In the genomic region with DNA sequence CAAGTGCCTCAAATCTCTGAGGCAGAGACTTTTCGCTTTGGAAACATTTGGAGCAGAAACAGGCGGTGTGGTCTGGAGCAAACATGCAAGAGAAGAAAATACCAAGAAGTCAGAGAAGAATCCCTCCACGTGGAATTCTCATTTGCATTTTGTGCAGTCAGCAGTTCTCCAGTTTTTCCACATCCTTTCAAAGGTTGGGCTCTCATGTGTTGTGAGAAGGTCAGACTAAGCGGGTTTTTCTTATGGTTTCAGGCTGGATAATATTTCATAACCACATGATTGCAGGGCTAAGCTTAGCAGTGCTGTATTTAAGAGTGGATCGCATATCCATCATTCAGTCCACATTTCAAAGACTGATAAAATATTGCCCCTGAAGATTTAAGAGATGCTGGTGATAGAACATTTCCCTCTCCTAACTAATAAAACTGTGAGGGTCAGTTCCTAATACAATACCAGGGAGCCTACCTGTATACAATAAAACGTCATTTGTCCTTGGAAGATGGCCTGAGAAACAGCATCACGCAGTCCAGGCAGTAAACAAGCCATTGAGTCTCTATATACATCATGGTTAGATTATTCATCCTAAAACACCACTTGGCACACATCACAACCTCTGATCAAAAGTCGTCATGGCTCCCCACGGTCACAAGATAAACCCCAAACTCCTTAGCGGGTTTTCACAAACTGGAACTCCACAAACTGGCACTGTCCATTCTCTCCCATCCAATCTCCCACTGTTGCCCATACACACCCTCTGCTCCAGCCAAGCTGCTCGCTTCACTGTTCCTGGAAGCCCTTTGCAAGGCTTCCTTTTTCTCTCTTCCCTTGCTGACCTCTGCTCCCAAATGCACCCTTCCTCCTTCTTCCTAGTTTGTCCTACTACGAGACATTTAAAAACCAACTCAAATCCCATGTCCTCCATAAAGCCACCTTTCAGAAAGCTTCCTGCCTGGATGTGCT, we compare ENCODE assay signal across 16 cellular contexts. TPM values are rescaled to one million over a fixed set of nuclear protein-coding genes. Genes with fewer than 3 reads are reported as not detected.
A peak's percentile ranks its signal among the peaks of the same experiment; 100 is the strongest.
DNase-seq lines count a peak whose midpoint lies in the region; ATAC-seq and TF ChIP-seq lines count a peak whose summit lies in the region.
"Had no signal": no experiment of that assay in that cellular context is flagged by ENCODE, and none has a peak within 500 bp of the region (broad histone marks: within the 10 kb centered on the region; RNA-seq: fewer than 3 reads in every experiment).

No MANE protein-coding gene starts in this region.

- H3K36me3 ChIP-seq in neural progenitor cell: no peaks in the 10 kb centered on the region
- H3K36me3 ChIP-seq: lower lobe of right lung, uterus had no signal

- POLR2A ChIA-PET in activated CD4-positive, alpha-beta memory T cell treated with anti-CD3 and anti-CD28 coated beads, Interleukin-2, amount 10 ng/mL, durations not matched to agents 7 days and 5 days (lab: Charles Lee): interaction anchor here (0.8 to 2.9 kb wide), 5 partner anchors 12 to 80 kb away, joined by 3 to 11 read pairs (median 5); no protein-coding TSS in a partner anchor

- no peak overlapping the region for H3K4me3 ChIP-seq in neural progenitor cell
- H3K4me3 ChIP-seq: lower lobe of right lung, uterus had no signal

- no peak overlapping the region for H3K27ac ChIP-seq in neural progenitor cell
- H3K27ac ChIP-seq: lower lobe of right lung, parathyroid adenoma had no signal

- H3K9ac ChIP-seq in neural progenitor cell: no peak overlapping the region
- H3K9ac ChIP-seq: parathyroid adenoma had no signal

- H3K4me2 ChIP-seq in neural progenitor cell: no peak overlapping the region

- no peaks in the 10 kb centered on the region for H3F3A ChIP-seq in neural progenitor cell (ENCODE audit: low read depth)

- no peak for DNase-seq in activated T-cell treated with anti-CD3 and anti-CD28 coated beads, Interleukin-2, amount 50 U/mL, for 72 hours
- DNase-seq in activated T-cell treated with anti-CD3 and anti-CD28 coated beads, Interleukin-2, amount 50 U/mL, for 48 hours: no peak
- DNase-seq in activated CD4-positive, alpha-beta memory T cell treated with anti-CD3 and anti-CD28 coated beads, Interleukin-2, amount 10 ng/mL, durations not matched to agents 7 days and 5 days: no peak
- peak; percentile 79 for DNase-seq in fibroblast of peridontal ligament (ENCODE audit: extremely low read depth)
- DNase-seq in neural progenitor cell (ENCODE audit: low spot score): no peak
- DNase-seq: cerebellar nuclear complex, DND-41, HCEC 1CT, lower lobe of right lung, NCI-H1092 treated with DMSO at 0.1 percent for 48 hours, NCI-H446 treated with DMSO at 0.1 percent for 48 hours, uterus had no signal

- peak; percentile 65 to 68 for ATAC-seq in activated T-cell treated with anti-CD3 and anti-CD28 coated beads, Interleukin-2, amount 50 U/mL, for 72 hours (replicated peaks in 1 of 2)
- ATAC-seq in GM21825 (IDR thresholded peaks at IDR 0.05; ENCODE audit: unreplicated experiment) (no peak), GM21447 (IDR thresholded peaks at IDR 0.05; ENCODE audit: unreplicated experiment) (no peak)

- TF ChIP-seq CTCF in neural progenitor cell (IDR thresholded peaks at IDR 0.05): no peak

- CTCF ChIA-PET in activated CD4-positive, alpha-beta memory T cell treated with anti-CD3 and anti-CD28 coated beads, Interleukin-2, amount 10 ng/mL, durations not matched to agents 7 days and 5 days (lab: Charles Lee): no interaction called here

- no peaks in the 10 kb centered on the region for H3K9me3 ChIP-seq in neural progenitor cell (ENCODE audit: low read depth)
- H3K9me3 ChIP-seq: lower lobe of right lung, uterus had no signal

- H3K27me3 ChIP-seq in neural progenitor cell: no peaks in the 10 kb centered on the region
- H3K27me3 ChIP-seq: uterus had no signal

- no peaks in the 10 kb centered on the region for H3K9me3 Mint-ChIP-seq in activated T-cell treated with anti-CD3 and anti-CD28 coated beads, Interleukin-2, amount 50 U/mL, for 72 hours
- H3K9me3 Mint-ChIP-seq in activated CD4-positive, alpha-beta memory T cell treated with anti-CD3 and anti-CD28 coated beads, Interleukin-2, amount 10 ng/mL, durations not matched to agents 7 days and 5 days: no peaks in the 10 kb centered on the region
- H3K9me3 Mint-ChIP-seq in stimulated activated naive CD8-positive, alpha-beta T cell treated with anti-CD3 and anti-CD28 coated beads, Interleukin-15, Interleukin-2, amounts not matched to agents 100 ng/mL and 50 ng/mL, for 24 hours: no peaks in the 10 kb centered on the region
- H3K9me3 Mint-ChIP-seq in neural progenitor cell: no peaks in the 10 kb centered on the region

- no peak overlapping the region for H2AFZ ChIP-seq in neural progenitor cell (replicated peaks)
- H2AFZ ChIP-seq: parathyroid adenoma had no signal

- peaks cover 0 to 9% of the 10 kb centered on the region in 2 donors for H3K36me3 Mint-ChIP-seq in activated T-cell treated with anti-CD3 and anti-CD28 coated beads, Interleukin-2, amount 50 U/mL, for 72 hours (ENCODE audit: insufficient read depth in 2 of 2)
- peaks cover 60% of the 10 kb centered on the region for H3K36me3 Mint-ChIP-seq in activated CD4-positive, alpha-beta memory T cell treated with anti-CD3 and anti-CD28 coated beads, Interleukin-2, amount 10 ng/mL, durations not matched to agents 7 days and 5 days (ENCODE audit: low read depth)
- H3K36me3 Mint-ChIP-seq in stimulated activated naive CD8-positive, alpha-beta T cell treated with anti-CD3 and anti-CD28 coated beads, Interleukin-15, Interleukin-2, amounts not matched to agents 100 ng/mL and 50 ng/mL, for 24 hours (ENCODE audit: low read depth): peaks cover 38% of the 10 kb centered on the region
- no peaks in the 10 kb centered on the region for H3K36me3 Mint-ChIP-seq in neural progenitor cell

- H3K79me2 ChIP-seq in neural progenitor cell (ENCODE audit: low read depth): no peaks in the 10 kb centered on the region
- H3K79me2 ChIP-seq: parathyroid adenoma had no signal

- peak overlapping the region; percentile 83 for H3K27ac Mint-ChIP-seq in activated T-cell treated with anti-CD3 and anti-CD28 coated beads, Interleukin-2, amount 50 U/mL, for 72 hours
- peak overlapping the region; percentile 59 for H3K27ac Mint-ChIP-seq in activated CD4-positive, alpha-beta memory T cell treated with anti-CD3 and anti-CD28 coated beads, Interleukin-2, amount 10 ng/mL, durations not matched to agents 7 days and 5 days
- peak overlapping the region; percentile 89 for H3K27ac Mint-ChIP-seq in stimulated activated naive CD8-positive, alpha-beta T cell treated with anti-CD3 and anti-CD28 coated beads, Interleukin-15, Interleukin-2, amounts not matched to agents 100 ng/mL and 50 ng/mL, for 24 hours
- no peak overlapping the region for H3K27ac Mint-ChIP-seq in neural progenitor cell

- H3K4me1 Mint-ChIP-seq in activated T-cell treated with anti-CD3 and anti-CD28 coated beads, Interleukin-2, amount 50 U/mL, for 72 hours (ENCODE audit: low read depth): peaks cover 83% of the 10 kb centered on the region
- peaks cover 63% of the 10 kb centered on the region for H3K4me1 Mint-ChIP-seq in activated CD4-positive, alpha-beta memory T cell treated with anti-CD3 and anti-CD28 coated beads, Interleukin-2, amount 10 ng/mL, durations not matched to agents 7 days and 5 days
- peaks cover 85% of the 10 kb centered on the region for H3K4me1 Mint-ChIP-seq in stimulated activated naive CD8-positive, alpha-beta T cell treated with anti-CD3 and anti-CD28 coated beads, Interleukin-15, Interleukin-2, amounts not matched to agents 100 ng/mL and 50 ng/mL, for 24 hours (ENCODE audit: low read depth)
- peaks cover 13% of the 10 kb centered on the region for H3K4me1 Mint-ChIP-seq in neural progenitor cell

- peaks cover 12% of the 10 kb centered on the region for H3K4me1 ChIP-seq in neural progenitor cell
- H3K4me1 ChIP-seq: uterus had no signal

- no peaks in the 10 kb centered on the region for H4K20me1 ChIP-seq in neural progenitor cell (ENCODE audit: low read depth)

- peak overlapping the region; percentile 66 to 74 for H3K4me3 Mint-ChIP-seq in activated T-cell treated with anti-CD3 and anti-CD28 coated beads, Interleukin-2, amount 50 U/mL, for 72 hours
- no peak overlapping the region for H3K4me3 Mint-ChIP-seq in activated CD4-positive, alpha-beta memory T cell treated with anti-CD3 and anti-CD28 coated beads, Interleukin-2, amount 10 ng/mL, durations not matched to agents 7 days and 5 days
- H3K4me3 Mint-ChIP-seq in stimulated activated naive CD8-positive, alpha-beta T cell treated with anti-CD3 and anti-CD28 coated beads, Interleukin-15, Interleukin-2, amounts not matched to agents 100 ng/mL and 50 ng/mL, for 24 hours: peak overlapping the region; percentile 68
- no peak overlapping the region for H3K4me3 Mint-ChIP-seq in neural progenitor cell

- no peaks in the 10 kb centered on the region for H3K27me3 Mint-ChIP-seq in activated T-cell treated with anti-CD3 and anti-CD28 coated beads, Interleukin-2, amount 50 U/mL, for 72 hours (ENCODE audit: low read depth)
- H3K27me3 Mint-ChIP-seq in activated CD4-positive, alpha-beta memory T cell treated with anti-CD3 and anti-CD28 coated beads, Interleukin-2, amount 10 ng/mL, durations not matched to agents 7 days and 5 days: no peaks in the 10 kb centered on the region
- H3K27me3 Mint-ChIP-seq in stimulated activated naive CD8-positive, alpha-beta T cell treated with anti-CD3 and anti-CD28 coated beads, Interleukin-15, Interleukin-2, amounts not matched to agents 100 ng/mL and 50 ng/mL, for 24 hours: no peaks in the 10 kb centered on the region
- peaks cover 3% of the 10 kb centered on the region for H3K27me3 Mint-ChIP-seq in neural progenitor cell (ENCODE audit: insufficient read depth, low read depth)

RNA-seq across cellular contexts. Expression of gene ANKRD44, which starts 31.5 kb away (rescaled TPM):
- 100 to 1,000 TPM; 114 to 141 TPM for total RNA-seq in activated T-cell treated with anti-CD3 and anti-CD28 coated beads, Interleukin-2, amount 50 U/mL, for 72 hours
- total RNA-seq in activated CD4-positive, alpha-beta memory T cell treated with anti-CD3 and anti-CD28 coated beads, Interleukin-2, amount 10 ng/mL, durations not matched to agents 7 days and 5 days: 100 to 1,000 TPM; 214 to 246 TPM
- total RNA-seq in neural progenitor cell (ENCODE audit: low replicate concordance): 2.5 and 3.4 TPM in 2 replicates

Comparison
In these comparisons a context has a peak if more than half of its experiments do, and no peak if none do; other contexts are left out.
1. ATAC-seq: peak in activated T-cell treated with anti-CD3 and anti-CD28 coated beads, Interleukin-2, amount 50 U/mL, for 72 hours (2 of 2); none in GM21825 (single experiment) and GM21447 (single experiment).
2. H3K4me3 Mint-ChIP-seq: peak in activated T-cell treated with anti-CD3 and anti-CD28 coated beads, Interleukin-2, amount 50 U/mL, for 72 hours (2 of 2) and stimulated activated naive CD8-positive, alpha-beta T cell treated with anti-CD3 and anti-CD28 coated beads, Interleukin-15, Interleukin-2, amounts not matched to agents 100 ng/mL and 50 ng/mL, for 24 hours (single experiment); none in activated CD4-positive, alpha-beta memory T cell treated with anti-CD3 and anti-CD28 coated beads, Interleukin-2, amount 10 ng/mL, durations not matched to agents 7 days and 5 days (single experiment) and neural progenitor cell (single experiment).
3. RNA of gene ANKRD44, which starts 31.5 kb away (total RNA-seq): 214 to 246 TPM in activated CD4-positive, alpha-beta memory T cell treated with anti-CD3 and anti-CD28 coated beads, Interleukin-2, amount 10 ng/mL, durations not matched to agents 7 days and 5 days and 114 to 141 TPM in activated T-cell treated with anti-CD3 and anti-CD28 coated beads, Interleukin-2, amount 50 U/mL, for 72 hours; 2.5 to 3.4 TPM in neural progenitor cell; every median in the first group is over 10 times any median in the second.